8 cellular contexts compared by ENCODE assay signal in genomic region chr17:1445695-1446094, GRCh38. TPM values are rescaled to one million over a fixed set of nuclear protein-coding genes. Genes with fewer than 3 reads are reported as not detected.
DNase-seq lines count a peak whose midpoint lies in the region; ATAC-seq, FAIRE-seq and TF ChIP-seq lines count a peak whose summit lies in the region.
"Not testable (repeated sequence)": the region's sequence is repeated elsewhere in the genome, so short reads cannot be mapped to it uniquely, and the experiment has no call there.

No MANE protein-coding gene starts in this region.

- whole genome bisulfite sequencing in HepG2 (ENCODE audit: low lambda C conversion rate) = 93% methylated on average over 3 of the region's 4 CpGs

- not testable (repeated sequence) for H3K9ac ChIP-seq in HepG2 (ENCODE audit: insufficient read depth, low read depth, low read length)

- not testable (repeated sequence) for H2AFZ ChIP-seq in HepG2 (ENCODE audit: low read length)

- H3K4me3 ChIP-seq in HepG2 (replicated peaks in 1 of 3; ENCODE audit: insufficient read depth in 1 of 3, low read depth in 2 of 3, low read length in 3 of 3); neutrophil (ENCODE audit: low read depth in 1 of 2, low read length in 1 of 2); gastrocnemius medialis: not testable (repeated sequence)

- peaks cover 16% of the 10 kb centered on the region for H3K4me1 ChIP-seq in HepG2 (ENCODE audit: insufficient read depth, low read length)
- peaks cover 23 to 26% of the 10 kb centered on the region in 2 experiments for H3K4me1 ChIP-seq in neutrophil (ENCODE audit: control insufficient read depth in 1 of 2, insufficient read depth in 1 of 2, low read depth in 1 of 2, low read length in 1 of 2)
- peaks cover 37 to 38% of the 10 kb centered on the region in 2 donors for H3K4me1 ChIP-seq in gastrocnemius medialis

- H3K27ac Mint-ChIP-seq in CD4-positive, alpha-beta T cell = peak overlapping the region; percentile 28
- H3K27ac Mint-ChIP-seq in WTC11 (peak overlapping the region; percentile 30; the same call in 1 of the 2 replicates), MCF 10A (ENCODE audit: low read depth, unreplicated experiment) (peak overlapping the region; percentile 31), naive B cell (peak overlapping the region in 4 of 6 donors; percentile 34 to 71 (median 54))
- peak overlapping the region; percentile 41 to 60 for H3K27ac Mint-ChIP-seq in effector memory CD8-positive, alpha-beta T cell

- TF ChIP-seq EP300 in HepG2 (IDR thresholded peaks at IDR 0.05; ENCODE audit: low read depth in 2 of 2, low read length in 2 of 2); HepG2 (CRISPR knock-in tag; IDR thresholded peaks at IDR 0.05; ENCODE audit: borderline replicate concordance): not testable (repeated sequence)

- not testable (repeated sequence) for H3K27ac ChIP-seq in CD4-positive, alpha-beta T cell (ENCODE audit: low read depth, low read length); HepG2 (ENCODE audit: extremely low read length, insufficient read depth, low read length)
- H3K27ac ChIP-seq in neutrophil (peak overlapping the region; percentile 26), gastrocnemius medialis (peak overlapping the region; percentile 57 to 75 (median 67))

- not testable (repeated sequence) for H3K4me3 Mint-ChIP-seq in CD4-positive, alpha-beta T cell; WTC11; MCF 10A (ENCODE audit: unreplicated experiment); effector memory CD8-positive, alpha-beta T cell; naive B cell

- H3K9me3 ChIP-seq in CD4-positive, alpha-beta T cell (ENCODE audit: control insufficient read depth, low read length); HepG2 (ENCODE audit: low read length); neutrophil; gastrocnemius medialis: not testable (repeated sequence)

- CTCF ChIA-PET in CD4-positive, alpha-beta T cell (lab: Charles Lee); MCF 10A (lab: Yijun Ruan, JAX); HepG2 (lab: Yijun Ruan, JAX; ENCODE audit: low intra/inter-chr PET ratio, low total read pairs): not testable (repeated sequence)
- CTCF ChIA-PET in WTC11 (lab: Charles Lee) = interaction anchor here (0.6 to 2.3 kb wide), 3 partner anchors 58 to 80 kb away, joined by 3 to 10 read pairs (median 4); no protein-coding TSS in a partner anchor

- peaks cover 74% of the 10 kb centered on the region for H3K79me2 ChIP-seq in HepG2 (ENCODE audit: insufficient read depth, low read length)

- H3K27me3 ChIP-seq in CD4-positive, alpha-beta T cell (ENCODE audit: control insufficient read depth, insufficient read depth, low read length); HepG2 (ENCODE audit: control insufficient read depth in 1 of 2, insufficient read depth in 2 of 2, low read length in 2 of 2); neutrophil; gastrocnemius medialis: not testable (repeated sequence)

- H3K4me1 Mint-ChIP-seq in CD4-positive, alpha-beta T cell (ENCODE audit: low read depth) = peaks cover 36% of the 10 kb centered on the region
- H3K4me1 Mint-ChIP-seq in WTC11; MCF 10A (ENCODE audit: insufficient read depth, unreplicated experiment): not testable (repeated sequence)
- peaks cover 29 to 31% of the 10 kb centered on the region in 2 donors for H3K4me1 Mint-ChIP-seq in effector memory CD8-positive, alpha-beta T cell (ENCODE audit: low read depth in 2 of 2)
- peaks cover 22 to 55% (median 31%) of the 10 kb centered on the region in 3 donors for H3K4me1 Mint-ChIP-seq in naive B cell

- not testable (repeated sequence) for BruUV-seq in MCF 10A (replicated peaks; lab: Mats Ljungman, UMichigan); HepG2 (replicated peaks; lab: Mats Ljungman, UMichigan)

- TF ChIP-seq POLR2A in HepG2 (IDR thresholded peaks at IDR 0.05; ENCODE audit: insufficient read depth in 1 of 2, low read depth in 2 of 2, low read length in 2 of 2); gastrocnemius medialis (IDR thresholded peaks at IDR 0.05): not testable (repeated sequence)

- not testable (repeated sequence) for H3K27me3 Mint-ChIP-seq in CD4-positive, alpha-beta T cell; WTC11 (ENCODE audit: low read depth); MCF 10A (ENCODE audit: insufficient read depth, unreplicated experiment); effector memory CD8-positive, alpha-beta T cell; naive B cell

- H4K20me1 ChIP-seq in HepG2 (ENCODE audit: insufficient read depth, low read length) = peaks cover 23% of the 10 kb centered on the region; the same call in 1 of the 2 replicates

- TF ChIP-seq CTCF in CD4-positive, alpha-beta T cell (IDR thresholded peaks at IDR 0.05); WTC11 (IDR thresholded peaks at IDR 0.05); MCF 10A (IDR thresholded peaks at IDR 0.05; ENCODE audit: unreplicated experiment); HepG2 (CRISPR knock-in tag; IDR thresholded peaks at IDR 0.05); neutrophil (IDR thresholded peaks at IDR 0.05); gastrocnemius medialis (IDR thresholded peaks at IDR 0.05 in 4 of 5, conservative IDR thresholded peaks at IDR 0.05 in 1 of 5): not testable (repeated sequence)

- H3K36me3 ChIP-seq in HepG2 (replicated peaks in 1 of 2; ENCODE audit: control insufficient read depth in 1 of 2, insufficient read depth in 2 of 2, low read length in 2 of 2) = peaks cover 1 to 15% of the 10 kb centered on the region in 2 experiments; a peak in 3 of 5 replicates
- H3K36me3 ChIP-seq in neutrophil = peaks cover 24% of the 10 kb centered on the region
- not testable (repeated sequence) for H3K36me3 ChIP-seq in gastrocnemius medialis

- DNase-seq in CD4-positive, alpha-beta T cell; WTC11 (ENCODE audit: low spot score); MCF 10A (ENCODE audit: unreplicated experiment); effector memory CD8-positive, alpha-beta T cell; HepG2 (ENCODE audit: low spot score); naive B cell; gastrocnemius medialis: not testable (repeated sequence)

- intact Hi-C loops in CD4-positive, alpha-beta T cell (cut with DNase I, micrococcal nuclease); MCF 10A (cut with micrococcal nuclease); HepG2 (cut with micrococcal nuclease; ENCODE audit: unreplicated experiment): not testable (repeated sequence)
- intact Hi-C loops in gastrocnemius medialis (cut with DNase I; ENCODE audit: low total_unique reads) = loop anchor here (5.0 kb wide), 1 partner anchor 68 kb away; no protein-coding TSS in a partner anchor

- H3K9me3 Mint-ChIP-seq in CD4-positive, alpha-beta T cell; WTC11; MCF 10A (ENCODE audit: unreplicated experiment); effector memory CD8-positive, alpha-beta T cell; naive B cell: not testable (repeated sequence)

- POLR2A ChIA-PET in CD4-positive, alpha-beta T cell (lab: Charles Lee) = interaction anchor here (1.1 kb wide), 1 partner anchor 71 kb away, joined by 3 read pairs; the partner anchor contains the start of gene INPP5K
- POLR2A ChIA-PET in WTC11 (lab: Charles Lee); HepG2 (lab: Yijun Ruan, JAX): not testable (repeated sequence)
- POLR2A ChIA-PET in MCF 10A (lab: Yijun Ruan, JAX) = interaction anchor here (1.2 kb wide), 1 partner anchor 33 kb away, joined by 3 read pairs; no protein-coding TSS in a partner anchor

- not testable (repeated sequence) for FAIRE-seq in HepG2 (lab: Jason Lieb, UNC)

- ATAC-seq in CD4-positive, alpha-beta T cell (ENCODE audit: poor library complexity); WTC11; effector memory CD8-positive, alpha-beta T cell (replicated peaks); HepG2; naive B cell (ENCODE audit: low read depth in 2 of 2): not testable (repeated sequence)
- peak; percentile 56 to 78 for ATAC-seq in gastrocnemius medialis

- H3K36me3 Mint-ChIP-seq in CD4-positive, alpha-beta T cell (ENCODE audit: low read depth) = peaks cover 25% of the 10 kb centered on the region
- H3K36me3 Mint-ChIP-seq in WTC11 (peaks cover 11% of the 10 kb centered on the region; the same call in 1 of the 2 replicates), MCF 10A (ENCODE audit: insufficient read depth, unreplicated experiment) (peaks cover 40% of the 10 kb centered on the region)
- peaks cover 34% of the 10 kb centered on the region for H3K36me3 Mint-ChIP-seq in effector memory CD8-positive, alpha-beta T cell (ENCODE audit: insufficient read depth)
- H3K36me3 Mint-ChIP-seq in naive B cell = not testable (repeated sequence)

- not testable (repeated sequence) for TF ChIP-seq RAD21 in HepG2 (CRISPR knock-in tag; IDR thresholded peaks at IDR 0.05)

- in situ Hi-C loops in HepG2 (cut with HindIII; ENCODE audit: extremely low pct_ligation_motif_present, low pct_unique_long_range_greater_than_20kb); gastrocnemius medialis (cut with MboI; ENCODE audit: low sequenced_read_pairs in 4 of 4): not testable (repeated sequence)

- H3K4me2 ChIP-seq in HepG2 (ENCODE audit: low read depth, low read length) = not testable (repeated sequence)

RNA-seq across cellular contexts. Expression of gene CRK, which starts 10.3 kb away (rescaled TPM):
- total RNA-seq in CD4-positive, alpha-beta T cell = 10 to 100 TPM; 13.6 to 14.5 TPM
- total RNA-seq in WTC11 (2021) (43.6 to 45.2 TPM (median 43.7 TPM) in 3 replicates), MCF 10A (2022) (70.6 and 82.9 TPM in 2 replicates), HepG2 (2016; rRNA removed; fragmentation: Illumina TruSeq; extraction: Trizol) (54.2 and 66.2 TPM in 2 replicates), gastrocnemius medialis (10 to 100 TPM; 48.6 to 64.6 (median 56.7) TPM)
- total RNA-seq in HepG2 (2016; cell fraction: cytosol; rRNA removed; fragmentation: Illumina TruSeq; extraction: Trizol; ENCODE audit: low read depth) = 6.4 and 7.7 TPM in 2 replicates
- total RNA-seq in HepG2 (2016; cell fraction: insoluble cytoplasmic fraction; rRNA removed; fragmentation: Illumina TruSeq; extraction: Trizol) = 55.2 and 65.5 TPM in 2 replicates
- total RNA-seq in HepG2 (2016; cell fraction: membrane; rRNA removed; fragmentation: Illumina TruSeq; extraction: Trizol) = 35.0 and 35.8 TPM in 2 replicates
- total RNA-seq in HepG2 (2016; cell fraction: nucleus; rRNA removed; fragmentation: Illumina TruSeq; extraction: Trizol) = 21.6 and 23.7 TPM in 2 replicates
- polyA plus RNA-seq in HepG2 (2011; rRNA removed) (42.3 and 47.4 TPM in 2 replicates), naive B cell (ENCODE audit: low read depth in 6 of 6) (10 to 100 TPM; 28.1 to 34.6 (median 32.3) TPM)
- 32.4 and 45.6 TPM in 2 replicates for polyA plus RNA-seq in HepG2 (2011; cell fraction: cytosol; rRNA removed)
- polyA plus RNA-seq in HepG2 (2011; cell fraction: nucleus; rRNA removed) = 7.9 and 11.0 TPM in 2 replicates
- polyA plus RNA-seq in HepG2 (2012) = 27.3 and 28.9 TPM in 2 replicates
- 3.5 and 3.6 TPM in 2 replicates for polyA plus RNA-seq in HepG2 (2016; cell fraction: cytosol; fragmentation: Illumina TruSeq; extraction: Trizol; ENCODE audit: low read depth)
- 56.6 and 59.0 TPM in 2 replicates for polyA plus RNA-seq in HepG2 (2016; cell fraction: insoluble cytoplasmic fraction; fragmentation: Illumina TruSeq; extraction: Trizol; ENCODE audit: low read depth)
- 19.4 and 19.8 TPM in 2 replicates for polyA plus RNA-seq in HepG2 (2016; cell fraction: membrane; fragmentation: Illumina TruSeq; extraction: Trizol; ENCODE audit: low read depth)
- 30.2 and 30.5 TPM in 2 replicates for polyA plus RNA-seq in HepG2 (2016; cell fraction: nucleus; fragmentation: Illumina TruSeq; extraction: Trizol; ENCODE audit: insufficient read depth, low read depth)
- polyA minus RNA-seq in HepG2 (2011; rRNA and poly(A)+ RNA removed; ENCODE audit: low replicate concordance) = 31.9 and 49.0 TPM in 2 replicates
- 31.0 and 34.3 TPM in 2 replicates for polyA minus RNA-seq in HepG2 (2011; cell fraction: cytosol; rRNA and poly(A)+ RNA removed)
- 13.8 and 19.4 TPM in 2 replicates for polyA minus RNA-seq in HepG2 (2011; cell fraction: nucleus; rRNA and poly(A)+ RNA removed)

RNA-seq across cellular contexts. Expression of gene YWHAE, which starts 45.7 kb away (rescaled TPM):
- total RNA-seq in CD4-positive, alpha-beta T cell = 100 to 1,000 TPM; 116 to 133 TPM
- 1,033 to 1,180 TPM (median 1,148 TPM) in 3 replicates for total RNA-seq in WTC11 (2021)
- 813 and 886 TPM in 2 replicates for total RNA-seq in MCF 10A (2022)
- 256 and 504 TPM in 2 replicates for total RNA-seq in HepG2 (2016; rRNA removed; fragmentation: Illumina TruSeq; extraction: Trizol)
- total RNA-seq in HepG2 (2016; cell fraction: cytosol; rRNA removed; fragmentation: Illumina TruSeq; extraction: Trizol; ENCODE audit: low read depth) = 47.1 and 52.6 TPM in 2 replicates
- 277 and 538 TPM in 2 replicates for total RNA-seq in HepG2 (2016; cell fraction: insoluble cytoplasmic fraction; rRNA removed; fragmentation: Illumina TruSeq; extraction: Trizol)
- 139 and 150 TPM in 2 replicates for total RNA-seq in HepG2 (2016; cell fraction: membrane; rRNA removed; fragmentation: Illumina TruSeq; extraction: Trizol)
- total RNA-seq in HepG2 (2016; cell fraction: nucleus; rRNA removed; fragmentation: Illumina TruSeq; extraction: Trizol) = 149 and 165 TPM in 2 replicates
- 249 and 335 TPM in 2 replicates for polyA plus RNA-seq in HepG2 (2011; rRNA removed)
- 317 and 360 TPM in 2 replicates for polyA plus RNA-seq in HepG2 (2011; cell fraction: cytosol; rRNA removed)
- 61.1 and 72.7 TPM in 2 replicates for polyA plus RNA-seq in HepG2 (2011; cell fraction: nucleus; rRNA removed)
- polyA plus RNA-seq in HepG2 (2012) = 349 and 597 TPM in 2 replicates
- polyA plus RNA-seq in HepG2 (2016; cell fraction: cytosol; fragmentation: Illumina TruSeq; extraction: Trizol; ENCODE audit: low read depth) = 53.7 and 53.8 TPM in 2 replicates
- polyA plus RNA-seq in HepG2 (2016; cell fraction: insoluble cytoplasmic fraction; fragmentation: Illumina TruSeq; extraction: Trizol; ENCODE audit: low read depth) = 882 and 909 TPM in 2 replicates
- 149 and 156 TPM in 2 replicates for polyA plus RNA-seq in HepG2 (2016; cell fraction: membrane; fragmentation: Illumina TruSeq; extraction: Trizol; ENCODE audit: low read depth)
- 279 and 293 TPM in 2 replicates for polyA plus RNA-seq in HepG2 (2016; cell fraction: nucleus; fragmentation: Illumina TruSeq; extraction: Trizol; ENCODE audit: insufficient read depth, low read depth)
- 266 and 357 TPM in 2 replicates for polyA minus RNA-seq in HepG2 (2011; rRNA and poly(A)+ RNA removed; ENCODE audit: low replicate concordance)
- polyA minus RNA-seq in HepG2 (2011; cell fraction: cytosol; rRNA and poly(A)+ RNA removed) = 327 and 341 TPM in 2 replicates
- polyA minus RNA-seq in HepG2 (2011; cell fraction: nucleus; rRNA and poly(A)+ RNA removed) = 88.1 and 126 TPM in 2 replicates
- polyA plus RNA-seq in naive B cell (ENCODE audit: low read depth in 6 of 6) = 10 to 100 TPM; 41.6 to 51.5 (median 44.8) TPM
- total RNA-seq in gastrocnemius medialis = 1,000 to 10,000 TPM in 3 of 4 donors, 100 to 1,000 TPM in 1; 915 to 1,814 (median 1,174) TPM

RNA-seq across cellular contexts. Expression of gene MYO1C, which starts 46.8 kb away (rescaled TPM):
- total RNA-seq in CD4-positive, alpha-beta T cell = 10 to 100 TPM; 21.0 to 24.7 TPM
- total RNA-seq in WTC11 (2021) (73.6 to 83.2 TPM (median 80.3 TPM) in 3 replicates), MCF 10A (2022) (175 and 216 TPM in 2 replicates), HepG2 (2016; rRNA removed; fragmentation: Illumina TruSeq; extraction: Trizol) (22.7 and 27.9 TPM in 2 replicates), gastrocnemius medialis (10 to 100 TPM; 24.8 to 76.6 (median 58.6) TPM)
- total RNA-seq in HepG2 (2016; cell fraction: cytosol; rRNA removed; fragmentation: Illumina TruSeq; extraction: Trizol; ENCODE audit: low read depth) = 4.3 and 4.7 TPM in 2 replicates
- 22.1 and 22.8 TPM in 2 replicates for total RNA-seq in HepG2 (2016; cell fraction: insoluble cytoplasmic fraction; rRNA removed; fragmentation: Illumina TruSeq; extraction: Trizol)
- total RNA-seq in HepG2 (2016; cell fraction: membrane; rRNA removed; fragmentation: Illumina TruSeq; extraction: Trizol) = 12.6 and 13.8 TPM in 2 replicates
- total RNA-seq in HepG2 (2016; cell fraction: nucleus; rRNA removed; fragmentation: Illumina TruSeq; extraction: Trizol) = 16.9 TPM in 2 replicates
- polyA plus RNA-seq in HepG2 (2011; rRNA removed) (40.8 and 59.8 TPM in 2 replicates), naive B cell (ENCODE audit: low read depth in 6 of 6) (10 to 100 TPM; 12.0 to 32.5 (median 21.4) TPM)
- 29.8 and 37.1 TPM in 2 replicates for polyA plus RNA-seq in HepG2 (2011; cell fraction: cytosol; rRNA removed)
- polyA plus RNA-seq in HepG2 (2011; cell fraction: nucleus; rRNA removed) = 69.2 and 76.6 TPM in 2 replicates
- polyA plus RNA-seq in HepG2 (2012) = 26.4 and 32.7 TPM in 2 replicates
- polyA plus RNA-seq in HepG2 (2016; cell fraction: cytosol; fragmentation: Illumina TruSeq; extraction: Trizol; ENCODE audit: low read depth) = 3.1 and 3.2 TPM in 2 replicates
- polyA plus RNA-seq in HepG2 (2016; cell fraction: insoluble cytoplasmic fraction; fragmentation: Illumina TruSeq; extraction: Trizol; ENCODE audit: low read depth) = 24.4 and 30.4 TPM in 2 replicates
- 10.0 and 10.4 TPM in 2 replicates for polyA plus RNA-seq in HepG2 (2016; cell fraction: membrane; fragmentation: Illumina TruSeq; extraction: Trizol; ENCODE audit: low read depth)
- polyA plus RNA-seq in HepG2 (2016; cell fraction: nucleus; fragmentation: Illumina TruSeq; extraction: Trizol; ENCODE audit: insufficient read depth, low read depth) = 33.4 and 38.4 TPM in 2 replicates
- polyA minus RNA-seq in HepG2 (2011; rRNA and poly(A)+ RNA removed; ENCODE audit: low replicate concordance) = 118 and 247 TPM in 2 replicates
- 37.2 and 50.5 TPM in 2 replicates for polyA minus RNA-seq in HepG2 (2011; cell fraction: cytosol; rRNA and poly(A)+ RNA removed)
- 49.2 and 53.7 TPM in 2 replicates for polyA minus RNA-seq in HepG2 (2011; cell fraction: nucleus; rRNA and poly(A)+ RNA removed)
